16 cellular contexts compared by ENCODE assay signal in the genomic region with DNA sequence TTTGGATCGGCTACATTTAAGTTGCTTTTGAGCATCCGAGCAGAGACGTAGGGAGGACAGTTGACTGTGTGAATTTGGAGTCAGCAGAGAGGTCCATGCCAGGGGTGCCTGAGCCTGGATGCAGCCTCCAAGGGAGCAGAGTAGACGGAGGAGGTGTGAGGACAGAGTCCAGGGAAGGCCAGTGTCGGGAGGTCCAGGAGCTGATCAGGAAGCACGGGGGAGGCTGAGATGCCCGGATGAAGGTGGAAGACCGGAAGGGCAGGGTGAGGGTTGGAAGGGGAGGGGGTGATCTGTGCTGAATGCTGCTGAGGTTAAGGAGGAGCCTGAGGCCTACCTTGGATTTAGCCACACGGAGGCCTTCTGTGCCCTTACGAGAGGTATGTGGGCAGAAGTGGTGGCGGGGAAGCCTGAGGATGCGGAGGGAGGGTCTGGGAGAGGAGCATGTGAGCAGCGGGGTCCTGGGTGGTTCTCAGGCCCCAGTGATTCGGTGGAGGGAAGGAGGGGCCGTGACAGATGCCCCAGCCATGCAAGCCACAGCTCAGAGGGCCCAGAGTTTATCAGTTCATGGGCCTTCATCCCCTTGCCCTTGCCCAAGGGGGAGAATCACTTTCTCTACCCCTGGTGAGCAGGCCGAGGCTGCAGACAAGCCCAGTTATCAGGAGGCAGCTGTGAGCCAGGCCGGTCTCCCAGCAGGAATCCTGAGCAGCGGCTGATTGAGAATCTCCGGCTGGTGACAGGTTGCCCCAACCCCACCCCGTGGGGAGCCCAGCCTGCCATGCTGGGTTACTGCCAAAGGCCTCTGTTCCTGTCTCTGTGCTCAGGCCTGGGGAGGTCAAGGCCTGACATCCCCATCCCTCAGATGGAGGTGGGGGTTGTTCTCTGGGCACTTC. TPM values are rescaled to one million over a fixed set of nuclear protein-coding genes. Genes with fewer than 3 reads are reported as not detected.
"Had no signal": no experiment of that assay in that cellular context is flagged by ENCODE, and none has a peak within 500 bp of the region (broad histone marks: within the 10 kb centered on the region; RNA-seq: fewer than 3 reads in every experiment).

No MANE protein-coding gene starts in this region.

- H3K4me3 ChIP-seq: coronary artery, gastroesophageal sphincter, right lobe of liver, thyroid gland had no signal

- H3K27me3 ChIP-seq: gastroesophageal sphincter, right lobe of liver, thyroid gland had no signal

- H3K4me1 ChIP-seq: right lobe of liver, thyroid gland had no signal

- H3K36me3 ChIP-seq: neutrophil had no signal

- FAIRE-seq: kidney, urothelium cell line had no signal

- DNase-seq: activated CD4-positive, alpha-beta T cell treated with anti-CD3 and anti-CD28 coated beads, Interleukin-2, amount 50 U/mL, for 1 hour; activated naive CD4-positive, alpha-beta T cell treated with anti-CD3 and anti-CD28 coated beads, Interleukin-2, amount 50 U/mL, for 16 hours; central memory CD4-positive, alpha-beta T cell; effector CD4-positive, alpha-beta T cell; kidney; right lobe of liver; thyroid gland had no signal

- H3K27ac ChIP-seq: coronary artery, epithelial cell of prostate, gastroesophageal sphincter, neutrophil, right lobe of liver, thyroid gland had no signal

- ATAC-seq: gastroesophageal sphincter; stimulated activated effector memory CD8-positive, alpha-beta T cell treated with anti-CD3 and anti-CD28 coated beads, Interleukin-12 subunit alpha, Interleukin-12 subunit beta, amount 100 ng/mL, for 72 hours had no signal

- H3K9me3 ChIP-seq: gastroesophageal sphincter, neutrophil, right lobe of liver, thyroid gland had no signal

RNA-seq across cellular contexts. Expression of gene ACTL8, which starts 53.9 kb away (rescaled TPM):
- total RNA-seq: activated T-helper 2 cell treated with anti-CD3 and anti-CD28 coated beads, Interferon-gamma antibody, Interleukin-2, Interleukin-4, amounts not matched to agents 10 μg/mL and 5 μg/mL and 100 μg/mL, durations not matched to agents 14 hours and 24 hours and 36 hours; gastroesophageal sphincter; kidney; liver; progenitor cell of endocrine pancreas; right lobe of liver; thyroid gland had no signal
- polyA plus RNA-seq: liver had no signal
